In the genomic region with DNA sequence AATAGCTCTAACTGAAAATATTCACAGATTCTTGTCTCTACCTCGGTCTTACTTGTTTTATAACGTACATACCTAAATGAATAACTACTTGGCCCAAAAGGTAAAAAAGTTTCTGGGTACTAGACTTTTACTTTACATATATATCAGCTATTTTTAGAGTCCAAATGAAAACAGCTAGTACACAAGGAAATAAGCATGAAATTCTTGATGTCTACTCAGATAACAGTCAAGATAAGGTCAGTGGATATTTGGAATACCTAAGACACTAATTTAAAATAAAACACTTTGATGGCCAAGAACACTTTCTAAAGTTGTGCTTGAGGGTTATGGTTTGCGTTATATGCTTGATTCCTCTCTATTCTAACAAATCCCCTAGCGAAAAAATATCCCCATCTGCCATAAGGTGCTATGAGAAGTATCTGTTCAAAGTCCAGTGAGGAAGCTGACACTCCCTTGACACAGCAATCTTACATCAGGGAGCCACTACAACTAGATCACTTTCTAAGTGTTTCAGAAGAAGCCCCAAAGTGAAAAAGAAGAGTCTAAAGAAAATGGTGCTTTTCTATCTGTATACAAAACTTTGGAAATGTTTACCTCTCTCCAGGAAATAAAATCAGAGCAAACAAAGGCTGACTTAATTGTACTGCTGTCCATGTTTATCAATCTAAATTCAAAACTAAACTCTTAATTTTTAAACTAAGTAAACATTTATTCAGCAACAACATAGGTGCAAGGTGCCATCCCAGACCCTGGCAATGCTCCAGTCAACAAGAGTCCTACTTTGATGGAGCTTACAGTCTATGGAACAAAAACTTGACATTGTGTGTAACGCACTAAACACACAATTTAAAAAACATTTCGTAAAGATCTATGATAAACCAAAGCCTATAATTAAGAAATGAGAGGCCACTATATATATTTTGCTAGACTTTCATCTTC, we compare ENCODE assay signal across 26 cellular contexts. TPM values are rescaled to one million over a fixed set of nuclear protein-coding genes. Genes with fewer than 3 reads are reported as not detected.
DNase-seq lines count a peak whose midpoint lies in the region; ATAC-seq and TF ChIP-seq lines count a peak whose summit lies in the region.
"Had no signal": no experiment of that assay in that cellular context is flagged by ENCODE, and none has a peak within 500 bp of the region (broad histone marks: within the 10 kb centered on the region; RNA-seq: fewer than 3 reads in every experiment).

No MANE protein-coding gene starts in this region.

- no peak overlapping the region for H3K9ac ChIP-seq in duodenal mucosa (ENCODE audit: low read depth in 1 of 2, low read length in 2 of 2)

- H3K4me1 Mint-ChIP-seq in nephron progenitor cell: peaks cover 20% of the 10 kb centered on the region
- H3K4me1 Mint-ChIP-seq: activated T-helper 17 cell treated with anti-CD3 and anti-CD28 coated beads, Interleukin-2, amount 50 U/mL, for 72 hours; memory B cell had no signal

- peaks cover 66% of the 10 kb centered on the region for H3K36me3 Mint-ChIP-seq in nephron progenitor cell (ENCODE audit: low read depth)
- H3K36me3 Mint-ChIP-seq: activated CD4-positive, alpha-beta memory T cell treated with anti-CD3 and anti-CD28 coated beads for 36 hours; activated naive CD4-positive, alpha-beta T cell treated with anti-CD3 and anti-CD28 coated beads, Interleukin-2, amount 50 U/mL, for 72 hours; memory B cell had no signal

- peak overlapping the region; percentile 70 for H3K27ac Mint-ChIP-seq in nephron progenitor cell
- H3K27ac Mint-ChIP-seq: activated CD4-positive, alpha-beta memory T cell treated with anti-CD3 and anti-CD28 coated beads for 36 hours; activated naive CD4-positive, alpha-beta T cell treated with anti-CD3 and anti-CD28 coated beads, Interleukin-2, amount 50 U/mL, for 72 hours; activated T-helper 17 cell treated with anti-CD3 and anti-CD28 coated beads, Interleukin-2, amount 50 U/mL, for 72 hours; dendritic cell treated with granulocyte-macrophage colony-stimulating factor and Interleukin-4, amounts not matched to agents 40 ng/mL and 50 ng/mL, for 4 days; memory B cell had no signal

- H3K9me3 ChIP-seq in duodenal mucosa (ENCODE audit: control insufficient read depth in 1 of 2, low read length in 2 of 2) (no peaks in the 10 kb centered on the region), sigmoid colon (no peaks in the 10 kb centered on the region)
- H3K9me3 ChIP-seq: esophagus squamous epithelium, HAP-1, SJSA1, tibial nerve had no signal

- H3K36me3 ChIP-seq in duodenal mucosa (ENCODE audit: control insufficient read depth in 1 of 2, insufficient read depth in 2 of 2, low read length in 2 of 2): peaks cover 0 to 6% of the 10 kb centered on the region in 2 donors
- H3K36me3 ChIP-seq in sigmoid colon: peaks cover 0 to 32% (median 3%) of the 10 kb centered on the region in 4 donors
- H3K36me3 ChIP-seq: HAP-1 had no signal

- no peak for TF ChIP-seq POLR2A in sigmoid colon (IDR thresholded peaks at IDR 0.05)

- H3K4me1 ChIP-seq in duodenal mucosa (ENCODE audit: control insufficient read depth in 1 of 2, insufficient read depth in 2 of 2, low read length in 2 of 2) (peaks cover 12 to 17% of the 10 kb centered on the region in 2 donors), sigmoid colon (peaks cover 0 to 22% (median 8%) of the 10 kb centered on the region in 4 donors)
- H3K4me1 ChIP-seq: esophagus squamous epithelium, HAP-1 had no signal

- no peaks in the 10 kb centered on the region for H3K27me3 Mint-ChIP-seq in nephron progenitor cell (ENCODE audit: low read depth, poor library complexity)
- H3K27me3 Mint-ChIP-seq: memory B cell had no signal

- H3K27ac ChIP-seq in duodenal mucosa (ENCODE audit: low read depth, low read length): no peak overlapping the region
- H3K27ac ChIP-seq in sigmoid colon: no peak overlapping the region
- H3K27ac ChIP-seq: esophagus squamous epithelium, SJSA1, tibial nerve had no signal

- TF ChIP-seq CTCF in nephron progenitor cell (IDR thresholded peaks at IDR 0.05): no peak
- TF ChIP-seq CTCF in sigmoid colon (IDR thresholded peaks at IDR 0.05): no peak

- WGBS in sigmoid colon, 2 donors: 22 to 67% methylated on average over 6 of the region's 6 CpGs

- no peaks in the 10 kb centered on the region for H3K27me3 ChIP-seq in duodenal mucosa (ENCODE audit: control insufficient read depth in 1 of 2, insufficient read depth in 2 of 2, low read length in 2 of 2)
- H3K27me3 ChIP-seq in sigmoid colon: no peaks in the 10 kb centered on the region
- H3K27me3 ChIP-seq: esophagus squamous epithelium, SJSA1, tibial nerve had no signal

- peak; percentile 22 for DNase-seq in COR-L47 (lab: John Stamatoyannopoulos, UW)
- DNase-seq in NCI-H82 (lab: John Stamatoyannopoulos, UW): peak; percentile 56
- DNase-seq in nephron progenitor cell: no peak
- no peak for DNase-seq in sigmoid colon
- no peak for DNase-seq in T1000 (lab: John Stamatoyannopoulos, UW)
- DNase-seq: activated CD4-positive, alpha-beta memory T cell treated with anti-CD3 and anti-CD28 coated beads for 36 hours; activated CD4-positive, CD25-positive, alpha-beta regulatory T cell treated with anti-CD3 and anti-CD28 coated beads, Interleukin-2, amount 50 U/mL, for 72 hours; activated CD8-positive, alpha-beta memory T cell treated with anti-CD3 and anti-CD28 coated beads, Interleukin-2, amount 50 U/mL, for 4 hours; anterior cingulate cortex; DMS79 treated with DMSO at 0.1 percent for 48 hours; esophagus squamous epithelium; KG1; NCI-H146; NCI-H510A; nucleus accumbens; T-helper 1 cell had no signal

- no peak for TF ChIP-seq EP300 in sigmoid colon (IDR thresholded peaks at IDR 0.05)

- intact Hi-C loops in sigmoid colon (cut with DNase I): no loop called here

- ATAC-seq in GM19467 (IDR thresholded peaks at IDR 0.05; ENCODE audit: unreplicated experiment): no peak
- no peak for ATAC-seq in HG02623 (IDR thresholded peaks at IDR 0.05; ENCODE audit: unreplicated experiment)
- ATAC-seq: activated naive CD4-positive, alpha-beta T cell treated with anti-CD3 and anti-CD28 coated beads, Interleukin-2, amount 50 U/mL, for 72 hours; activated T-helper 17 cell treated with anti-CD3 and anti-CD28 coated beads, Interleukin-2, amount 50 U/mL, for 72 hours had no signal

- H3K9me3 Mint-ChIP-seq in nephron progenitor cell: no peaks in the 10 kb centered on the region
- H3K9me3 Mint-ChIP-seq: activated CD4-positive, alpha-beta memory T cell treated with anti-CD3 and anti-CD28 coated beads for 36 hours; activated naive CD4-positive, alpha-beta T cell treated with anti-CD3 and anti-CD28 coated beads, Interleukin-2, amount 50 U/mL, for 72 hours; activated T-helper 17 cell treated with anti-CD3 and anti-CD28 coated beads, Interleukin-2, amount 50 U/mL, for 72 hours; dendritic cell treated with granulocyte-macrophage colony-stimulating factor and Interleukin-4, amounts not matched to agents 40 ng/mL and 50 ng/mL, for 4 days; memory B cell had no signal

- H3K4me3 Mint-ChIP-seq in nephron progenitor cell: no peak overlapping the region
- H3K4me3 Mint-ChIP-seq: activated CD4-positive, alpha-beta memory T cell treated with anti-CD3 and anti-CD28 coated beads for 36 hours; activated T-helper 17 cell treated with anti-CD3 and anti-CD28 coated beads, Interleukin-2, amount 50 U/mL, for 72 hours; dendritic cell treated with granulocyte-macrophage colony-stimulating factor and Interleukin-4, amounts not matched to agents 40 ng/mL and 50 ng/mL, for 4 days; memory B cell had no signal

- H3K4me3 ChIP-seq in duodenal mucosa (ENCODE audit: low read depth in 1 of 2, low read length in 2 of 2) (peak overlapping the region; percentile 13 to 20), sigmoid colon (no peak overlapping the region)
- H3K4me3 ChIP-seq: esophagus squamous epithelium, HAP-1, SJSA1, tibial nerve had no signal

RNA-seq across cellular contexts. Expression of gene PTPN21, which starts 11.7 kb away (rescaled TPM):
- 10 to 100 TPM; 13.7 to 29.1 (median 17.5) TPM for total RNA-seq in sigmoid colon
- polyA plus RNA-seq in sigmoid colon: 10 to 100 TPM in 1 of 3 donors, 1 to 10 TPM in 2; 7.3 to 12.6 (median 9.5) TPM
- total RNA-seq: activated naive CD4-positive, alpha-beta T cell treated with anti-CD3 and anti-CD28 coated beads, Interleukin-2, amount 50 U/mL, for 72 hours; activated T-helper 17 cell treated with anti-CD3 and anti-CD28 coated beads, Interleukin-2, amount 50 U/mL, for 72 hours had no signal

RNA-seq across cellular contexts. Expression of gene ZC3H14, which starts 19.7 kb away (rescaled TPM):
- total RNA-seq in sigmoid colon: 10 to 100 TPM; 80.4 to 89.5 (median 83.7) TPM
- 10 to 100 TPM; 23.4 to 30.6 (median 25.0) TPM for polyA plus RNA-seq in sigmoid colon

Comparison
In these comparisons a context has a peak if more than half of its experiments do, and no peak if none do; other contexts are left out.
1. DNase-seq: peak in COR-L47 (single experiment) and NCI-H82 (single experiment); none in nephron progenitor cell (single experiment), sigmoid colon (single experiment) and T1000 (single experiment).
2. H3K4me3 ChIP-seq: peak in duodenal mucosa (2 of 2); none in sigmoid colon (0 of 4).